Comparison of ENCODE assay signal across 16 cellular contexts in the genomic region with DNA sequence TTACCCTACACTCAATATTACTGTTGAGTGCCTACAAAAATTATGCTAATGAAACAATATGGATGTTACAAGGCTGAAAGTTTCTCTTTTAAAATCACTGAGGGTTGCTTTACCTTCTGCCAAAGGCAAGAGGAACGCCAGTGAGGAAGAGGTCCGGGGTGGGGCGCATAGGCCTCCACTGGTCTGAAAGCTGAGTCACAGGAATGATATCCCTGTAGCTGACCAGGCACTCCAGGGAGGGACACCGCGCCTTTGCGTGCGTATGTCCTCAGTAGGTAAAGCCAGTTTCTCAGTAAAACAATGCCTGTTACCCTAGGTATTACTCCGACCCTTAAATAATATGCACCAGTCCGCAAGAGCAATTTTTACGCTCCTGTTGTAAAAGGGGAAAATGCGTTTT. TPM values are rescaled to one million over a fixed set of nuclear protein-coding genes. Genes with fewer than 3 reads are reported as not detected.
"Had no signal": no experiment of that assay in that cellular context is flagged by ENCODE, and none has a peak within 500 bp of the region (broad histone marks: within the 10 kb centered on the region; RNA-seq: fewer than 3 reads in every experiment).

No MANE protein-coding gene starts in this region.

- H3K27ac ChIP-seq: heart right ventricle, neural progenitor cell, parathyroid adenoma, right atrium auricular region, thyroid gland, uterus had no signal

- H3K36me3 ChIP-seq: heart right ventricle, neural progenitor cell, right atrium auricular region, thyroid gland, uterus had no signal

- H3K4me1 Mint-ChIP-seq: mesothelial cell of epicardium, neural progenitor cell had no signal

- DNase-seq: activated CD4-positive, alpha-beta T cell treated with anti-CD3 and anti-CD28 coated beads, Interleukin-2, amount 50 U/mL, for 1 hour; activated CD4-positive, CD25-positive, alpha-beta regulatory T cell; activated gamma-delta T cell; activated naive CD8-positive, alpha-beta T cell treated with anti-CD3 and anti-CD28 coated beads for 36 hours; activated T-cell treated with anti-CD3 and anti-CD28 coated beads, Interleukin-2, amount 50 U/mL, for 1 hour; foreskin melanocyte; T-cell; uterus had no signal

- H3K9ac ChIP-seq: neural progenitor cell, parathyroid adenoma had no signal

- H3K36me3 Mint-ChIP-seq: activated naive CD8-positive, alpha-beta T cell treated with anti-CD3 and anti-CD28 coated beads for 36 hours; mesothelial cell of epicardium; neural progenitor cell; T-cell had no signal

- H3K9me3 Mint-ChIP-seq: activated naive CD8-positive, alpha-beta T cell treated with anti-CD3 and anti-CD28 coated beads for 36 hours; mesothelial cell of epicardium; neural progenitor cell; T-cell had no signal

- H3K27ac Mint-ChIP-seq: activated naive CD8-positive, alpha-beta T cell treated with anti-CD3 and anti-CD28 coated beads for 36 hours; mesothelial cell of epicardium; neural progenitor cell had no signal

- H3K27me3 Mint-ChIP-seq: activated naive CD8-positive, alpha-beta T cell treated with anti-CD3 and anti-CD28 coated beads for 36 hours; T-cell had no signal

- H3K27me3 ChIP-seq: heart right ventricle, neural progenitor cell, right atrium auricular region, thyroid gland, uterus had no signal

- H3K4me2 ChIP-seq: neural progenitor cell, smooth muscle cell had no signal

- H3K4me3 ChIP-seq: neural progenitor cell, right atrium auricular region, smooth muscle cell, thyroid gland, uterus had no signal

- H3K4me1 ChIP-seq: neural progenitor cell, parathyroid adenoma, right atrium auricular region, thyroid gland, uterus had no signal

- H3K79me2 ChIP-seq: parathyroid adenoma had no signal

- ATAC-seq: heart right ventricle, T-cell had no signal

- H3K9me3 ChIP-seq: heart right ventricle, right atrium auricular region, thyroid gland, uterus had no signal

- H3K4me3 Mint-ChIP-seq: mesothelial cell of epicardium, neural progenitor cell had no signal

RNA-seq across cellular contexts. Expression of a gene that starts 1.4 kb away (rescaled TPM):
- polyA plus RNA-seq: keratinocyte, smooth muscle cell had no signal
